9 cellular contexts compared by ENCODE assay signal in the genomic region with DNA sequence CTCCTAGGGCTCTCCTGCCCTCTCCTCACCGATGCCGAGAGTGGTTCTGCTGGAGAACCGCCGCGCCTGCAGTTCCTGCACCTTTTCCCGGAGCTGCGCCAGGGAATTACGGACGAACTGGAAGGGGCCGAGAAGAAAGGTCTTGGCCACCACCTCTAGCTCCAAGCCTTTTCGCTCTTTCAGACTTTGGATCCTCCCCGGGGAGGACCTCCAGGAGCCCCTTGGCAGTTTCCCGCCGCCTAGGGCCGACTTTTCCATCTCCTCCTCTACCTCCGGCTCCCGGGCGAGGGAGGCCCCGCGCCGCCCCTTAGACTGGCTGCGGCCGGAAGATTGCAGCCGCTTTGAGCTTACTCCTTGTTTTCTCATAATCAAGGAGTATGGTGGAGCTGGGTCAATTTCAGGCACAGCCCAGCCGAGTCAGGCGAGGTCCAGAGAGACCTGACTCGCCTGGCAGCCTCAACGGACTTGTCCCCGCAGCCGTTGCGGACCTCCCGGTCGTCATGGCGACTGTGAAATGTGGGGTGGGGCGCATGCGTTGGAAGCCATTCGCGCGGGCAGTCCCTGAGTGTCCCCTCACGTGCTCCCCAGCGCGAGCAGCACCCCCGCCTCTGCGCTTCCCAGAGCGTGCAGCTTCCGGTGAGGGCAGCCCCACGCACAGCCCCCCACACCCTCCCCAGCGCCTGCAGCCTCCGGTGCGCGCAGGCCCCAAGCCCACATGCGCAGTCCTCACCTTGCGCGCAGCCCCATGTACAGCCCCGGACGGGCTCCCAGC. TPM values are rescaled to one million over a fixed set of nuclear protein-coding genes. Genes with fewer than 3 reads are reported as not detected.
DNase-seq lines count a peak whose midpoint lies in the region; ATAC-seq, FAIRE-seq and TF ChIP-seq lines count a peak whose summit lies in the region.
"Had no signal": no experiment of that assay in that cellular context is flagged by ENCODE, and none has a peak within 500 bp of the region (broad histone marks: within the 10 kb centered on the region; RNA-seq: fewer than 3 reads in every experiment).

A gene (minus strand): TSS at position 466 of the 772 bp plus-strand sequence. CDS start 100 bp downstream, at position 366.

- H3K4me1 Mint-ChIP-seq in CD4-positive, alpha-beta T cell (ENCODE audit: low read depth): peaks cover 7% of the 10 kb centered on the region

- no peak for TF ChIP-seq CTCF in CD4-positive, alpha-beta T cell (IDR thresholded peaks at IDR 0.05)
- TF ChIP-seq CTCF in NB4 (IDR thresholded peaks at IDR 0.05; ENCODE audit: low read depth, low read length): no peak
- TF ChIP-seq CTCF in VCaP (conservative IDR thresholded peaks at IDR 0.05): no peak

- no peak for FAIRE-seq in small intestine (lab: Jason Lieb, UNC)

- H3K4me1 ChIP-seq in small intestine (ENCODE audit: control insufficient read depth in 2 of 2, insufficient read depth in 1 of 2, low read depth in 1 of 2, low read length in 1 of 2): no peaks in the 10 kb centered on the region

- no peaks in the 10 kb centered on the region for H3K36me3 ChIP-seq in small intestine (ENCODE audit: control insufficient read depth in 2 of 2, insufficient read depth in 2 of 2, low read length in 2 of 2)

- H3K36me3 Mint-ChIP-seq in CD4-positive, alpha-beta T cell (ENCODE audit: low read depth): no peaks in the 10 kb centered on the region

- CTCF ChIA-PET in CD4-positive, alpha-beta T cell (lab: Charles Lee): no interaction called here

- peak within 1 kb of the TSS; percentile 65 for H3K4me3 ChIP-seq in NB4 (ENCODE audit: low read depth, low read length)
- peak within 1 kb of the TSS; percentile 35 to 51 for H3K4me3 ChIP-seq in small intestine (ENCODE audit: low read depth in 1 of 2, low read length in 2 of 2)
- H3K4me3 ChIP-seq: PC-9 had no signal

- intact Hi-C loops in CD4-positive, alpha-beta T cell (cut with DNase I, micrococcal nuclease): loop anchor here in 1 of 2 experiments (5.0 kb wide), 1 partner anchor 589 kb away; no protein-coding TSS in a partner anchor

- TF ChIP-seq POLR2A in NB4 (IDR thresholded peaks at IDR 0.05; ENCODE audit: extremely low read depth, insufficient read length): no peak

- peak in 3 of 10 experiments; percentile 8 to 34 (median 29) for DNase-seq in CD4-positive, alpha-beta T cell
- peak; percentile 78 for DNase-seq in NB4 (ENCODE audit: low read depth)
- DNase-seq in cerebellar nuclear complex (lab: John Stamatoyannopoulos, UW): peak; percentile 6 to 38
- peak; percentile 92 for DNase-seq in islet precursor cell
- peak; percentile 15 for DNase-seq in small intestine
- no peak for DNase-seq in amniotic stem cell (lab: John Stamatoyannopoulos, UW)

- no peak within 1 kb of the TSS for H3K27ac Mint-ChIP-seq in CD4-positive, alpha-beta T cell

- no peak for ATAC-seq in CD4-positive, alpha-beta T cell (ENCODE audit: poor library complexity)
- ATAC-seq in GM21528 (IDR thresholded peaks at IDR 0.05; ENCODE audit: low FRiP score, unreplicated experiment): peak; percentile 85

- H3K9me3 Mint-ChIP-seq in CD4-positive, alpha-beta T cell: no peaks in the 10 kb centered on the region

- 1 to 4% (median 2%) methylated on average over 56 of the region's 56 CpGs for WGBS in small intestine, 3 donors

- no peaks in the 10 kb centered on the region for H3K27me3 ChIP-seq in CD4-positive, alpha-beta T cell (ENCODE audit: control insufficient read depth, insufficient read depth, low read length)
- no peaks in the 10 kb centered on the region for H3K27me3 ChIP-seq in small intestine (ENCODE audit: control insufficient read depth in 2 of 2, insufficient read depth in 2 of 2, low read length in 2 of 2)

- POLR2A ChIA-PET in CD4-positive, alpha-beta T cell (lab: Charles Lee): no interaction called here

- peak within 1 kb of the TSS; percentile 51 for H3K4me3 Mint-ChIP-seq in CD4-positive, alpha-beta T cell

- no peaks in the 10 kb centered on the region for H3K9me3 ChIP-seq in CD4-positive, alpha-beta T cell (ENCODE audit: control insufficient read depth, low read length)
- no peaks in the 10 kb centered on the region for H3K9me3 ChIP-seq in small intestine (ENCODE audit: control insufficient read depth, low read depth)

- no peak within 1 kb of the TSS for H3K27ac ChIP-seq in CD4-positive, alpha-beta T cell (ENCODE audit: low read depth, low read length)
- H3K27ac ChIP-seq in VCaP (peak within 1 kb of the TSS; percentile 96), small intestine (ENCODE audit: low read depth in 1 of 2, low read length in 1 of 2) (peak within 1 kb of the TSS in 1 of 2 donors; percentile 16)
- H3K27ac ChIP-seq: PC-9 had no signal

- H3K27me3 Mint-ChIP-seq in CD4-positive, alpha-beta T cell: peaks cover 38% of the 10 kb centered on the region

RNA-seq across cellular contexts. Expression of the gene that starts here (rescaled TPM):
- not detected for total RNA-seq in CD4-positive, alpha-beta T cell
- 1 to 10 TPM in 1 of 3 donors, not detected in 2; 1.1 TPM for polyA plus RNA-seq in small intestine
- total RNA-seq: PC-9 had no signal
